ENCODE assay signal across 10 cellular contexts in the genomic region with DNA sequence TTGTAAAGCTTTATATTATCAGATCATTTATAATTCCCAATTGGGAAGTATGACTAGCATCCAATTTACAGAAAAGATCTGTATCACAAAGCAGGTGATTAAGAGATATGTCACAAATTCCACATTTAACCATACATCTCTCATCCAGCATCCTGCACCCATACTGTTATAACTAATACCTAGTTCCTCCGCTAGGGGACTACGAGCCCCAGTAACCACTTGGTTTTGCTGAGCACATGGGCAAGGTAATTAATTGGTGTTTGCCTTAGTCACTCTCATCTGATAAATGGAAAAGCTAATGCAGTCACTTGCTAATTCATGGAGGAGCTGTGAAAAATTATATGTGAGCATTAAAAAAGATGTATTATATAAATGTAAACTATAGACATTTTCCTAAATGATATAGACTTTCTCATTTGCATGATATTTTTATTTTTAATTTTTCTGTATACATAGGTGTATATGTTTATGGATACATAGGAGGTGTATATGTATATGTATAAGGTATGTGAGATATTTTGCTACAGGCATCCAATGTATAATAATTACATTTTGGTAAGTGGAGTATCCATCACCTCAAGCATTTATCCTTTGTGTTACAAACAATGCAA.
DNase-seq lines count a peak whose midpoint lies in the region; ATAC-seq lines count a peak whose summit lies in the region.
"Had no signal": no experiment of that assay in that cellular context is flagged by ENCODE, and none has a peak within 500 bp of the region (broad histone marks: within the 10 kb centered on the region; RNA-seq: fewer than 3 reads in every experiment).

No MANE protein-coding gene starts in this region.

- H3K4me3 ChIP-seq in iPS DF 6.9 (ENCODE audit: low read length), result no peak overlapping the region
- H3K4me3 ChIP-seq: lung, upper lobe of left lung had no signal

- H3K36me3 Mint-ChIP-seq in stimulated activated naive B cell treated with anti-CD40 and anti-IgM and Interleukin-4, amounts not matched to agents 10 μg/mL and 1 μg/mL and 100 μg/mL, for 72 hours, result no peaks in the 10 kb centered on the region
- no peaks in the 10 kb centered on the region for H3K36me3 Mint-ChIP-seq in activated naive CD8-positive, alpha-beta T cell treated with anti-CD3 and anti-CD28 coated beads, Interleukin-2, amount 50 U/mL, for 24 hours (ENCODE audit: low read depth)

- H3K27me3 Mint-ChIP-seq in stimulated activated naive B cell treated with anti-CD40 and anti-IgM and Interleukin-4, amounts not matched to agents 10 μg/mL and 1 μg/mL and 100 μg/mL, for 72 hours, result no peaks in the 10 kb centered on the region
- no peaks in the 10 kb centered on the region for H3K27me3 Mint-ChIP-seq in activated naive CD8-positive, alpha-beta T cell treated with anti-CD3 and anti-CD28 coated beads, Interleukin-2, amount 50 U/mL, for 24 hours

- H3K4me1 ChIP-seq in iPS DF 6.9 (ENCODE audit: control insufficient read depth, insufficient read depth, low read length), result no peaks in the 10 kb centered on the region
- H3K4me1 ChIP-seq: upper lobe of left lung had no signal

- DNase-seq in EL (peak; percentile 3), HCEC 1CT (peak; percentile 9), OCI-M1 (lab: John Stamatoyannopoulos, UW) (peak; percentile 4), iPS DF 6.9 (ENCODE audit: low read depth, low spot score) (peak; percentile 18), NCI-H345 treated with DMSO at 0.1 percent for 48 hours (lab: John Stamatoyannopoulos, UW; ENCODE audit: unreplicated experiment) (no peak)
- no peak for DNase-seq in stimulated activated naive B cell treated with anti-CD40 and anti-IgM and Interleukin-4, amounts not matched to agents 10 μg/mL and 1 μg/mL and 100 μg/mL, for 72 hours
- DNase-seq in activated effector memory CD4-positive, alpha-beta T cell treated with anti-CD3 and anti-CD28 coated beads, Interleukin-2, amount 50 U/mL, for 16 hours, result no peak
- DNase-seq in activated naive CD8-positive, alpha-beta T cell treated with anti-CD3 and anti-CD28 coated beads, Interleukin-2, amount 50 U/mL, for 24 hours, result no peak
- DNase-seq: upper lobe of left lung had no signal

- H3K9me3 Mint-ChIP-seq in stimulated activated naive B cell treated with anti-CD40 and anti-IgM and Interleukin-4, amounts not matched to agents 10 μg/mL and 1 μg/mL and 100 μg/mL, for 72 hours, result peaks cover 12 to 13% of the 10 kb centered on the region in 2 donors
- H3K9me3 Mint-ChIP-seq in activated naive CD8-positive, alpha-beta T cell treated with anti-CD3 and anti-CD28 coated beads, Interleukin-2, amount 50 U/mL, for 24 hours, result peaks cover 7% of the 10 kb centered on the region

- H3K4me3 Mint-ChIP-seq in stimulated activated naive B cell treated with anti-CD40 and anti-IgM and Interleukin-4, amounts not matched to agents 10 μg/mL and 1 μg/mL and 100 μg/mL, for 72 hours, result no peak overlapping the region
- H3K4me3 Mint-ChIP-seq in activated naive CD8-positive, alpha-beta T cell treated with anti-CD3 and anti-CD28 coated beads, Interleukin-2, amount 50 U/mL, for 24 hours, result no peak overlapping the region

- no peak overlapping the region for H3K27ac Mint-ChIP-seq in stimulated activated naive B cell treated with anti-CD40 and anti-IgM and Interleukin-4, amounts not matched to agents 10 μg/mL and 1 μg/mL and 100 μg/mL, for 72 hours
- no peak overlapping the region for H3K27ac Mint-ChIP-seq in activated naive CD8-positive, alpha-beta T cell treated with anti-CD3 and anti-CD28 coated beads, Interleukin-2, amount 50 U/mL, for 24 hours

- H3K27ac ChIP-seq in iPS DF 6.9 (ENCODE audit: low read length), result no peak overlapping the region
- H3K27ac ChIP-seq: upper lobe of left lung had no signal

- WGBS in iPS DF 6.9 (ENCODE audit: insufficient coverage, insufficient read length), result no CpG with 5 or more reads among the region's 2 CpGs

- no peak for ATAC-seq in stimulated activated naive B cell treated with anti-CD40 and anti-IgM and Interleukin-4, amounts not matched to agents 10 μg/mL and 1 μg/mL and 100 μg/mL, for 72 hours (replicated peaks)
- ATAC-seq in activated naive CD8-positive, alpha-beta T cell treated with anti-CD3 and anti-CD28 coated beads, Interleukin-2, amount 50 U/mL, for 24 hours, result no peak

- H3K36me3 ChIP-seq in iPS DF 6.9 (ENCODE audit: control insufficient read depth, insufficient read depth, low read length), result no peaks in the 10 kb centered on the region
- H3K36me3 ChIP-seq: upper lobe of left lung had no signal

- no peaks in the 10 kb centered on the region for H3K4me1 Mint-ChIP-seq in stimulated activated naive B cell treated with anti-CD40 and anti-IgM and Interleukin-4, amounts not matched to agents 10 μg/mL and 1 μg/mL and 100 μg/mL, for 72 hours
- no peaks in the 10 kb centered on the region for H3K4me1 Mint-ChIP-seq in activated naive CD8-positive, alpha-beta T cell treated with anti-CD3 and anti-CD28 coated beads, Interleukin-2, amount 50 U/mL, for 24 hours

- no peaks in the 10 kb centered on the region for H3K27me3 ChIP-seq in iPS DF 6.9 (ENCODE audit: control insufficient read depth, insufficient read depth, low read length)
- H3K27me3 ChIP-seq: upper lobe of left lung had no signal

- H3K9me3 ChIP-seq in iPS DF 6.9 (ENCODE audit: control insufficient read depth, insufficient read depth, low read length), result no peaks in the 10 kb centered on the region

Comparison
In these comparisons a context has a peak if more than half of its experiments do, and no peak if none do; other contexts are left out.
1. DNase-seq: peak in EL (single experiment), HCEC 1CT (single experiment), OCI-M1 (single experiment) and iPS DF 6.9 (single experiment); none in stimulated activated naive B cell treated with anti-CD40 and anti-IgM and Interleukin-4, amounts not matched to agents 10 μg/mL and 1 μg/mL and 100 μg/mL, for 72 hours (single experiment), activated effector memory CD4-positive, alpha-beta T cell treated with anti-CD3 and anti-CD28 coated beads, Interleukin-2, amount 50 U/mL, for 16 hours (single experiment), NCI-H345 treated with DMSO at 0.1 percent for 48 hours (single experiment) and activated naive CD8-positive, alpha-beta T cell treated with anti-CD3 and anti-CD28 coated beads, Interleukin-2, amount 50 U/mL, for 24 hours (single experiment).